In genomic region chr5:172283862-172284274, GRCh38 we compare ENCODE assay signal across 8 cellular contexts. TPM values are rescaled to one million over a fixed set of nuclear protein-coding genes. Genes with fewer than 3 reads are reported as not detected.
DNase-seq lines count a peak whose midpoint lies in the region; ATAC-seq, FAIRE-seq and TF ChIP-seq lines count a peak whose summit lies in the region.

No MANE protein-coding gene starts in this region.

- POLR2A ChIA-PET in A549 (lab: Yijun Ruan, JAX): interaction anchor here (0.6 to 1.8 kb wide), 4 partner anchors 19 to 277 kb away, joined by 3 to 9 read pairs (median 8); partner anchors contain the start of genes FBXW11 and STK10

- TF ChIP-seq CTCF in A549 (IDR thresholded peaks at IDR 0.05) (no peak), colonic mucosa (IDR thresholded peaks at IDR 0.05) (no peak)

- TF ChIP-seq EP300 in A549 (IDR thresholded peaks at IDR 0.05): no peak

- H3K27me3 ChIP-seq in colonic mucosa: no peaks in the 10 kb centered on the region

- TF ChIP-seq RAD21 in A549 (conservative IDR thresholded peaks at IDR 0.05 in 1 of 2, IDR thresholded peaks at IDR 0.05 in 1 of 2): no peak

- no peaks in the 10 kb centered on the region for H3K9me3 ChIP-seq in A549
- H3K9me3 ChIP-seq in colonic mucosa: no peaks in the 10 kb centered on the region

- TF ChIP-seq POLR2A in A549 (IDR thresholded peaks at IDR 0.05; ENCODE audit: low read length): peak; percentile 67

- H3K27ac ChIP-seq in A549: peak overlapping the region; percentile 95 to 98
- H3K27ac ChIP-seq in colonic mucosa: peak overlapping the region; percentile 80

- peak overlapping the region; percentile 57 for H3K4me3 ChIP-seq in A549
- H3K4me3 ChIP-seq in colonic mucosa: peak overlapping the region; percentile 83

- FAIRE-seq in A549 (lab: Jason Lieb, UNC) (no peak), GM18507 (lab: Jason Lieb, UNC) (peak; percentile 76)

- peak overlapping the region; percentile 77 to 93 for H3K9ac ChIP-seq in colonic mucosa (ENCODE audit: low read depth in 2 of 2, low read length in 2 of 2)

- H3K4me1 ChIP-seq in A549: peaks cover 24% of the 10 kb centered on the region
- H3K4me1 ChIP-seq in colonic mucosa: peaks cover 11% of the 10 kb centered on the region

- ATAC-seq in A549: peak; percentile 86 to 87
- ATAC-seq in HG02943 (IDR thresholded peaks at IDR 0.05; ENCODE audit: low read depth, unreplicated experiment): peak; percentile 79
- peak; percentile 88 for ATAC-seq in left lobe of liver

- H3K4me2 ChIP-seq in A549: peak overlapping the region; percentile 77

- intact Hi-C loops in colonic mucosa (cut with DNase I): loop anchor here (5.0 kb wide), 1 partner anchor 97 kb away; the partner anchor contains the start of gene STK10

- H3K36me3 ChIP-seq in colonic mucosa: no peaks in the 10 kb centered on the region

- CTCF ChIA-PET in A549 (lab: Yijun Ruan, JAX): interaction anchor here (1.3 to 2.9 kb wide), 12 partner anchors 8 to 865 kb away, joined by 3 to 26 read pairs (median 8); partner anchors contain the start of genes FGF18 and STK10

- DNase-seq in A549 (ENCODE audit: low read depth in 1 of 2, low spot score in 1 of 2) (peak; percentile 81 to 93), GM18507 (ENCODE audit: extremely low spot score, insufficient read length, low read depth) (peak; percentile 93), NCI-H2171 (lab: John Stamatoyannopoulos, UW) (peak; percentile 70), colonic mucosa (peak; percentile 85), left lobe of liver (ENCODE audit: low spot score) (peak; percentile 87)
- peak; percentile 67 to 70 for DNase-seq in activated CD4-positive, alpha-beta T cell treated with anti-CD3 and anti-CD28 coated beads for 24 hours (ENCODE audit: low read depth in 2 of 2)
- DNase-seq in stimulated activated CD4-positive, alpha-beta T cell treated with anti-CD3 and anti-CD28 coated beads, Interleukin-2, amount 100 ng/mL, for 48 hours: peak; percentile 68 to 75

- WGBS in A549 (ENCODE audit: missing lambda C conversion rate): no CpG with 5 or more reads among the region's 55 CpGs

TF ChIP-seq in A549, 52 proteins besides CTCF, POLR2A, EP300 and RAD21:
- TF ChIP-seq HDAC2 (IDR thresholded peaks at IDR 0.05): no peak
- TF ChIP-seq TP53 (CRISPR knock-in tag; IDR thresholded peaks at IDR 0.05): no peak
- no peak for TF ChIP-seq RCOR1 (IDR thresholded peaks at IDR 0.05; ENCODE audit: low read depth, low read length)
- no peak for TF ChIP-seq E2F6 (IDR thresholded peaks at IDR 0.05; ENCODE audit: borderline replicate concordance, low read depth)
- TF ChIP-seq HMGXB4 (CRISPR knock-in tag; IDR thresholded peaks at IDR 0.05; ENCODE audit: borderline replicate concordance): no peak
- TF ChIP-seq JUN (IDR thresholded peaks at IDR 0.05): peak; percentile 87; a peak in 4 of 5 replicates
- TF ChIP-seq BCL3 (IDR thresholded peaks at IDR 0.05): peak; percentile 82
- no peak for TF ChIP-seq ZFP36 (IDR thresholded peaks at IDR 0.05; ENCODE audit: borderline replicate concordance, partially characterized antibody)
- TF ChIP-seq PHF8 (IDR thresholded peaks at IDR 0.05; ENCODE audit: borderline replicate concordance, low read depth): no peak
- TF ChIP-seq BHLHE40 (IDR thresholded peaks at IDR 0.05; ENCODE audit: low read depth, low read length): no peak
- no peak for TF ChIP-seq GATA3 (IDR thresholded peaks at IDR 0.05; ENCODE audit: borderline replicate concordance)
- TF ChIP-seq CHD4 (IDR thresholded peaks at IDR 0.05; ENCODE audit: borderline replicate concordance): no peak

RNA-seq across cellular contexts. Expression of gene UBTD2, which starts 0.3 kb away (rescaled TPM):
- 20.9 and 22.8 TPM in 2 replicates for polyA plus RNA-seq in A549 (2011; rRNA removed)
- 6.6 and 8.1 TPM in 2 replicates for polyA plus RNA-seq in A549 (2012; cell fraction: cytosol; rRNA removed)
- polyA plus RNA-seq in A549 (2012; cell fraction: nucleus; rRNA removed): 2.1 and 3.4 TPM in 2 replicates
- polyA plus RNA-seq in A549 (2017; fragmentation: RNase III; extraction: RNeasy Plus Mini Kit Qiagen cat#74134 plus additional on column Dnase treatment): 15.0 to 18.0 TPM (median 16.4 TPM) in 3 replicates
- polyA minus RNA-seq in A549 (2011; rRNA and poly(A)+ RNA removed): 11.1 and 11.8 TPM in 2 replicates
- total RNA-seq in colonic mucosa: 10 to 100 TPM; 15.4 to 24.3 TPM
- total RNA-seq in left lobe of liver: 7.1 TPM

Comparison
In these comparisons a context has a peak if more than half of its experiments do, and no peak if none do; other contexts are left out.
1. Peak in every context shown above with its lines: DNase-seq, ATAC-seq, H3K4me3 ChIP-seq and H3K27ac ChIP-seq.